ENCODE assay signal across 10 cellular contexts in genomic region chr9:110141118-110141797, GRCh38.
DNase-seq lines count a peak whose midpoint lies in the region; ATAC-seq and TF ChIP-seq lines count a peak whose summit lies in the region.
"Had no signal": no experiment of that assay in that cellular context is flagged by ENCODE, and none has a peak within 500 bp of the region (broad histone marks: within the 10 kb centered on the region; RNA-seq: fewer than 3 reads in every experiment).

No MANE protein-coding gene starts in this region.

- peak overlapping the region; percentile 75; the same call in 1 of the 2 replicates for H3K4me2 ChIP-seq in MM.1S (ENCODE audit: low read depth, low read length)

- H3K79me2 ChIP-seq in MM.1S (ENCODE audit: low read length), result peaks cover 92% of the 10 kb centered on the region

- H3F3A ChIP-seq in MM.1S (ENCODE audit: insufficient read depth, low read length), result peaks cover 30% of the 10 kb centered on the region

- H3K9ac ChIP-seq in MM.1S (ENCODE audit: low read length), result no peak overlapping the region

- H3K36me3 Mint-ChIP-seq in naive B cell, result peaks cover 22 to 44% of the 10 kb centered on the region in 2 donors

- H3K4me3 ChIP-seq in MM.1S (ENCODE audit: low read length) (no peak overlapping the region), epithelial cell of esophagus (ENCODE audit: low read length) (no peak overlapping the region)
- H3K4me3 ChIP-seq in effector memory CD4-positive, alpha-beta T cell (ENCODE audit: insufficient read depth, low read depth, low read length, poor library complexity, severe bottlenecking), result no peak overlapping the region
- H3K4me3 ChIP-seq: cardiac muscle cell had no signal

- ATAC-seq in naive B cell (ENCODE audit: low read depth in 2 of 2), result no peak
- no peak for ATAC-seq in GM21529 (IDR thresholded peaks at IDR 0.05; ENCODE audit: unreplicated experiment)
- no peak for ATAC-seq in GM18907 (IDR thresholded peaks at IDR 0.05; ENCODE audit: unreplicated experiment)

- H4K20me1 ChIP-seq in MM.1S (ENCODE audit: insufficient read depth, low read length), result no peaks in the 10 kb centered on the region

- TF ChIP-seq CTCF in MM.1S (IDR thresholded peaks at IDR 0.05; ENCODE audit: low read length) (no peak), epithelial cell of esophagus (IDR thresholded peaks at IDR 0.05; ENCODE audit: insufficient read depth, low read depth, low read length, missing control alignments) (no peak)

- no peak overlapping the region for H2AFZ ChIP-seq in MM.1S (ENCODE audit: low read length)

- peak overlapping the region in 7 of 8 donors; percentile 3 to 83 (median 42) for H3K4me3 Mint-ChIP-seq in naive B cell

- peaks cover 16% of the 10 kb centered on the region for H3K36me3 ChIP-seq in MM.1S (replicated peaks; ENCODE audit: insufficient read depth, low read length)
- no peaks in the 10 kb centered on the region for H3K36me3 ChIP-seq in effector memory CD4-positive, alpha-beta T cell (ENCODE audit: control insufficient read depth, insufficient read depth, low read length)

- H3K4me1 Mint-ChIP-seq in naive B cell, result peaks cover 72 to 93% (median 72%) of the 10 kb centered on the region in 3 donors

- H3K4me1 ChIP-seq in MM.1S (ENCODE audit: low read length), result peaks cover 57% of the 10 kb centered on the region
- H3K4me1 ChIP-seq in effector memory CD4-positive, alpha-beta T cell (ENCODE audit: control insufficient read depth, insufficient read depth, low read length, poor library complexity, severe bottlenecking), result peaks cover 6% of the 10 kb centered on the region

- peak overlapping the region; percentile 95; the same call in 1 of the 2 replicates for H3K27ac ChIP-seq in MM.1S (ENCODE audit: low read length)
- no peak overlapping the region for H3K27ac ChIP-seq in effector memory CD4-positive, alpha-beta T cell (ENCODE audit: insufficient read depth, low read length, poor library complexity, severe bottlenecking)
- H3K27ac ChIP-seq: cardiac muscle cell had no signal

- H3K9me2 ChIP-seq in MM.1S (replicated peaks; ENCODE audit: insufficient read depth, low read length), result no peaks in the 10 kb centered on the region

- H3K27me3 Mint-ChIP-seq in naive B cell, result no peaks in the 10 kb centered on the region

- peak; percentile 77 for DNase-seq in AG08396 (ENCODE audit: low spot score)
- DNase-seq in MM.1S, result no peak
- peak; percentile 96 for DNase-seq in epithelial cell of esophagus (ENCODE audit: low read depth)
- no peak for DNase-seq in naive B cell
- DNase-seq in effector memory CD4-positive, alpha-beta T cell, result no peak
- no peak for DNase-seq in RKO (ENCODE audit: low spot score)
- DNase-seq: NCI-H2029 treated with DMSO at 0.1 percent for 48 hours had no signal

- H3K27me3 ChIP-seq in MM.1S (replicated peaks; ENCODE audit: insufficient read depth, low read length), result no peaks in the 10 kb centered on the region
- H3K27me3 ChIP-seq in effector memory CD4-positive, alpha-beta T cell (replicated peaks; ENCODE audit: control insufficient read depth, insufficient read depth, low read length, poor library complexity, severe bottlenecking), result no peaks in the 10 kb centered on the region
- H3K27me3 ChIP-seq: cardiac muscle cell had no signal

- no peaks in the 10 kb centered on the region for H3K9me3 ChIP-seq in MM.1S (replicated peaks; ENCODE audit: insufficient read depth, low read length)
- no peaks in the 10 kb centered on the region for H3K9me3 ChIP-seq in effector memory CD4-positive, alpha-beta T cell (ENCODE audit: control insufficient read depth, low read length)

- H3K9me3 Mint-ChIP-seq in naive B cell, result no peaks in the 10 kb centered on the region

- peak overlapping the region; percentile 0 to 96 (median 92) for H3K27ac Mint-ChIP-seq in naive B cell

Comparison
In these comparisons a context has a peak if more than half of its experiments do, and no peak if none do; other contexts are left out.
1. DNase-seq: peak in AG08396 (single experiment) and epithelial cell of esophagus (single experiment); none in MM.1S (single experiment), naive B cell (single experiment), effector memory CD4-positive, alpha-beta T cell (0 of 3) and RKO (single experiment).